6 cellular contexts compared by ENCODE assay signal in the genomic region with DNA sequence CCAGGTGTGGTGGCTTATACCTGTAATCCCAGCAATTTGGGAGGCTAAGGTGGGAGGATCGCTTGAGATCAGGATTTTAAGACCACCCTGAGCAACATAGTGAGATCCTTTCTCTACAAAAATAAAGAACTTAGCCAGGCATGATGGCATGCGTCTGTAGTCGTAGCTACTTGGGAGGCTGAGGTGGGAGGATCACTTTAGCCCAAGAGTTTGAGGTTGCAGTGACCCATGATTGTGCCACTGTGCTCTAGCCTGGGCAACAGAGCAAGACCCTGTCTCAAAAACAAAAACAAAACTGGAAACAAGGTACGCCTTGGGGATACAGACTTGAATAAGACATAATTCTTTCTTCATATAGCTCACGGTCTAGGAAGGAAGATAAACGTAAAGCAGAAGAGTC.
"Had no signal": no experiment of that assay in that cellular context is flagged by ENCODE, and none has a peak within 500 bp of the region (broad histone marks: within the 10 kb centered on the region; RNA-seq: fewer than 3 reads in every experiment).

No MANE protein-coding gene starts in this region.

- FAIRE-seq: G401.6, GM12878, GM18507, GM19239 had no signal

- H3K4me3 ChIP-seq: GM12878 had no signal

- ATAC-seq: GM12878 had no signal

- DNase-seq: GDM1, GF-D8 had no signal
